In genomic region chr17:77011173-77012011, GRCh38 we compare ENCODE assay signal across 8 cellular contexts.
DNase-seq lines count a peak whose midpoint lies in the region; ATAC-seq, FAIRE-seq and TF ChIP-seq lines count a peak whose summit lies in the region.

No MANE protein-coding gene starts in this region.

- no peaks in the 10 kb centered on the region for H3K4me1 ChIP-seq in parathyroid adenoma

- H3K9me3 ChIP-seq in parathyroid adenoma (ENCODE audit: control insufficient read depth, low read length): no peaks in the 10 kb centered on the region

- peak; percentile 37 for DNase-seq in G401 (ENCODE audit: low spot score)
- peak; percentile 81 for DNase-seq in NAMALWA (ENCODE audit: low spot score)
- peak; percentile 75 for DNase-seq in dermis blood vessel endothelial cell
- no peak for DNase-seq in ureter (ENCODE audit: low spot score)

- H3K4me2 ChIP-seq in parathyroid adenoma (ENCODE audit: low read length): no peak overlapping the region

- ATAC-seq in HG02759 (IDR thresholded peaks at IDR 0.05; ENCODE audit: unreplicated experiment) (no peak), HG03108 (IDR thresholded peaks at IDR 0.05; ENCODE audit: unreplicated experiment) (no peak)

- H3K4me3 ChIP-seq in parathyroid adenoma (ENCODE audit: low read depth, low read length): no peak overlapping the region

- in situ Hi-C loops in G401 (cut with HindIII; ENCODE audit: low sequenced_read_pairs): no loop called here

- H3K27me3 ChIP-seq in parathyroid adenoma (ENCODE audit: control insufficient read depth, insufficient read depth, low read length): no peaks in the 10 kb centered on the region

- H3K27ac ChIP-seq in parathyroid adenoma: no peak overlapping the region

- peak; percentile 30 for TF ChIP-seq CTCF in parathyroid adenoma (IDR thresholded peaks at IDR 0.05)

- peak; percentile 52 for FAIRE-seq in TTC549 (lab: Jason Lieb, UNC)

- H3K79me2 ChIP-seq in parathyroid adenoma: no peaks in the 10 kb centered on the region

- H3K36me3 ChIP-seq in parathyroid adenoma (ENCODE audit: control insufficient read depth, insufficient read depth, low read length): no peaks in the 10 kb centered on the region

- H2AFZ ChIP-seq in parathyroid adenoma: no peak overlapping the region

- H3K9ac ChIP-seq in parathyroid adenoma: no peak overlapping the region
